ENCODE assay signal across 9 cellular contexts in the genomic region with DNA sequence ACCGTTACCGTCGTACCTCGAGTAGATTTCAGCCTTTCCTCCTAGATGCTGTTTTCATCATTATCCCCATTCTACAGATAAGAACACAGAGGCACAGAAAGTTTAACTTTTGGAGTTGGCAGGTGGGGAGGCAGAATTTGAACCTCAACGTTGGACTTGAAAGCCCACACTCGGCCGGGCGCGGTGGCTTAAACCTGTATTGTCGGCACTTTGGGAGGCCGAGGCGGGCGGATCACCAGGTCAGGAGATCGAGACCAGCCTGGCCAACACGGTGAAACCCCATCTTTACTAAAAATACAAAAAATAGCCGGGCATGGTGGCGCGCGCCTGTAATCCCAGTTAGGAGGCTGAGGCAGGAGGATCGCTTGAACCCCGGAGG. TPM values are rescaled to one million over a fixed set of nuclear protein-coding genes. Genes with fewer than 3 reads are reported as not detected.
DNase-seq lines count a peak whose midpoint lies in the region; ATAC-seq and TF ChIP-seq lines count a peak whose summit lies in the region.
"Had no signal": no experiment of that assay in that cellular context is flagged by ENCODE, and none has a peak within 500 bp of the region (broad histone marks: within the 10 kb centered on the region; RNA-seq: fewer than 3 reads in every experiment).

No MANE protein-coding gene starts in this region.

- peak overlapping the region; percentile 74 for H3K4me3 Mint-ChIP-seq in T-helper 1 cell treated with Interleukin-12 subunit alpha and Interleukin-12 subunit beta and Interleukin-4 antibody, amounts not matched to agents 30 μg/mL and 1 μg/mL, for 36 hours

- peaks cover 0 to 14% of the 10 kb centered on the region in 2 donors for H3K4me1 ChIP-seq in adrenal gland (replicated peaks in 1 of 2)
- H3K4me1 ChIP-seq in left lung, result peaks cover 24 to 79% of the 10 kb centered on the region in 2 donors
- no peaks in the 10 kb centered on the region for H3K4me1 ChIP-seq in foreskin keratinocyte

- WGBS in adrenal gland, 4 donors, result 52 to 65% (median 59%) methylated on average over 20 to 21 of the region's 21 CpGs

- H3K27me3 Mint-ChIP-seq in T-helper 1 cell treated with Interleukin-12 subunit alpha and Interleukin-12 subunit beta and Interleukin-4 antibody, amounts not matched to agents 30 μg/mL and 1 μg/mL, for 36 hours (ENCODE audit: low read depth), result peaks cover 51% of the 10 kb centered on the region

- H3K9me3 Mint-ChIP-seq in T-helper 1 cell treated with Interleukin-12 subunit alpha and Interleukin-12 subunit beta and Interleukin-4 antibody, amounts not matched to agents 30 μg/mL and 1 μg/mL, for 36 hours, result peaks cover 5% of the 10 kb centered on the region

- no peak for ATAC-seq in left lung
- no peak for ATAC-seq in foreskin keratinocyte
- no peak for ATAC-seq in GM18505 (IDR thresholded peaks at IDR 0.05; ENCODE audit: unreplicated experiment)

- intact Hi-C loops in adrenal gland (cut with DNase I), result no loop called here
- intact Hi-C loops in left lung (cut with DNase I), result no loop called here

- H3K27ac Mint-ChIP-seq in T-helper 1 cell treated with Interleukin-12 subunit alpha and Interleukin-12 subunit beta and Interleukin-4 antibody, amounts not matched to agents 30 μg/mL and 1 μg/mL, for 36 hours, result peak overlapping the region; percentile 59

- CTCF ChIA-PET in GM10248 (lab: Yijun Ruan, JAX), result interaction anchor here (1.0 to 3.2 kb wide), 5 partner anchors 12 to 95 kb away, joined by 3 to 21 read pairs (median 6); a partner anchor contains a TSS

- TF ChIP-seq POLR2A in adrenal gland (IDR thresholded peaks at IDR 0.05) (no peak), GM18505 (IDR thresholded peaks at IDR 0.05; ENCODE audit: borderline replicate concordance, extremely low read depth, insufficient read depth, insufficient read length) (no peak)

- TF ChIP-seq CTCF in adrenal gland (IDR thresholded peaks at IDR 0.05) (no peak), left lung (IDR thresholded peaks at IDR 0.05) (no peak), foreskin keratinocyte (conservative IDR thresholded peaks at IDR 0.05) (no peak), GM10248 (IDR thresholded peaks at IDR 0.05; ENCODE audit: control extremely low read depth, extremely low read depth, low read depth, missing control alignments) (no peak)

- H3K9me3 ChIP-seq in adrenal gland (replicated peaks in 1 of 3) (no peaks in the 10 kb centered on the region), left lung (peaks cover 0 to 6% of the 10 kb centered on the region in 2 donors)

- H3K36me3 Mint-ChIP-seq in T-helper 1 cell treated with Interleukin-12 subunit alpha and Interleukin-12 subunit beta and Interleukin-4 antibody, amounts not matched to agents 30 μg/mL and 1 μg/mL, for 36 hours (ENCODE audit: low read depth), result no peaks in the 10 kb centered on the region

- H3K4me1 Mint-ChIP-seq in T-helper 1 cell treated with Interleukin-12 subunit alpha and Interleukin-12 subunit beta and Interleukin-4 antibody, amounts not matched to agents 30 μg/mL and 1 μg/mL, for 36 hours (ENCODE audit: low read depth), result peaks cover 4% of the 10 kb centered on the region

- POLR2A ChIA-PET in GM10248 (lab: Yijun Ruan, JAX), result no interaction called here

- peak overlapping the region in 2 of 4 donors; percentile 15 to 40 for H3K4me3 ChIP-seq in adrenal gland
- peak overlapping the region; percentile 26 to 50 for H3K4me3 ChIP-seq in left lung

- H3K27ac ChIP-seq in adrenal gland (peak overlapping the region; percentile 15 to 94 (median 82)), left lung (peak overlapping the region; percentile 93 to 99), substantia nigra (ENCODE audit: low read depth, low read length, poor library complexity, severe bottlenecking) (peak overlapping the region; percentile 82), foreskin keratinocyte (no peak overlapping the region)

- DNase-seq in T-helper 1 cell, result no peak
- no peak for DNase-seq in adrenal gland
- no peak for DNase-seq in left lung
- no peak for DNase-seq in substantia nigra (lab: John Stamatoyannopoulos, UW)
- DNase-seq in foreskin keratinocyte, result no peak
- DNase-seq in GM10248 (ENCODE audit: extremely low spot score), result no peak

- no peaks in the 10 kb centered on the region for H3K36me3 ChIP-seq in adrenal gland (replicated peaks in 1 of 2)
- no peaks in the 10 kb centered on the region for H3K36me3 ChIP-seq in left lung

- H3K27me3 ChIP-seq in adrenal gland (no peaks in the 10 kb centered on the region), left lung (no peaks in the 10 kb centered on the region), foreskin keratinocyte (no peaks in the 10 kb centered on the region)

RNA-seq across cellular contexts. Expression of a gene that starts 11.5 kb away (rescaled TPM):
- total RNA-seq in adrenal gland (1 to 10 TPM in 1 of 8 donors, under 1 TPM in 3, not detected in 4; 0.46 to 3.2 (median 0.57) TPM), left lung (1 to 10 TPM in 1 of 2 donors, under 1 TPM in 1; 0.55 to 3.3 TPM), foreskin keratinocyte (not detected in 2 replicates)
- polyA plus RNA-seq in adrenal gland (1 to 10 TPM in 1 of 3 donors, under 1 TPM in 2; 0.11 to 2.4 (median 0.27) TPM), foreskin keratinocyte (not detected in 2 replicates)
- total RNA-seq: A172 had no signal

RNA-seq across cellular contexts. Expression of a gene that starts 13.9 kb away (rescaled TPM):
- total RNA-seq in adrenal gland (10 to 100 TPM in 7 of 8 donors, 1 to 10 TPM in 1; 6.2 to 83.6 (median 40.0) TPM), left lung (100 to 1,000 TPM in 1 of 2 donors, 10 to 100 TPM in 1; 98.2 to 194 TPM), foreskin keratinocyte (0.81 and 1.0 TPM in 2 replicates)
- polyA plus RNA-seq in adrenal gland (10 to 100 TPM in 2 of 3 donors, 1 to 10 TPM in 1; 6.3 to 89.9 (median 31.8) TPM), foreskin keratinocyte (0.91 and 1.0 TPM in 2 replicates)
- total RNA-seq: A172 had no signal

RNA-seq across cellular contexts. Expression of a gene that starts 31.5 kb away (rescaled TPM):
- 100 to 1,000 TPM in 6 of 8 donors, 10 to 100 TPM in 2; 62.7 to 161 (median 124) TPM for total RNA-seq in adrenal gland
- 100 to 1,000 TPM in 1 of 3 donors, 10 to 100 TPM in 2; 34.0 to 119 (median 98.9) TPM for polyA plus RNA-seq in adrenal gland
- 100 to 1,000 TPM; 122 to 147 TPM for total RNA-seq in left lung
- total RNA-seq in foreskin keratinocyte, result 59.0 and 59.1 TPM in 2 replicates
- 50.0 and 55.6 TPM in 2 replicates for polyA plus RNA-seq in foreskin keratinocyte

RNA-seq across cellular contexts. Expression of a gene that starts 50.8 kb away (rescaled TPM):
- total RNA-seq in adrenal gland (under 1 TPM in 2 of 8 donors, not detected in 6; 0.47 to 0.53 TPM), left lung (under 1 TPM in 1 of 2 donors, not detected in 1; 0.29 TPM), foreskin keratinocyte (not detected in 2 replicates)
- polyA plus RNA-seq in adrenal gland (under 1 TPM; 0.09 to 0.40 (median 0.10) TPM), foreskin keratinocyte (0.01 TPM in 2 replicates)
- total RNA-seq: A172 had no signal
